8 cellular contexts compared by ENCODE assay signal in the genomic region with DNA sequence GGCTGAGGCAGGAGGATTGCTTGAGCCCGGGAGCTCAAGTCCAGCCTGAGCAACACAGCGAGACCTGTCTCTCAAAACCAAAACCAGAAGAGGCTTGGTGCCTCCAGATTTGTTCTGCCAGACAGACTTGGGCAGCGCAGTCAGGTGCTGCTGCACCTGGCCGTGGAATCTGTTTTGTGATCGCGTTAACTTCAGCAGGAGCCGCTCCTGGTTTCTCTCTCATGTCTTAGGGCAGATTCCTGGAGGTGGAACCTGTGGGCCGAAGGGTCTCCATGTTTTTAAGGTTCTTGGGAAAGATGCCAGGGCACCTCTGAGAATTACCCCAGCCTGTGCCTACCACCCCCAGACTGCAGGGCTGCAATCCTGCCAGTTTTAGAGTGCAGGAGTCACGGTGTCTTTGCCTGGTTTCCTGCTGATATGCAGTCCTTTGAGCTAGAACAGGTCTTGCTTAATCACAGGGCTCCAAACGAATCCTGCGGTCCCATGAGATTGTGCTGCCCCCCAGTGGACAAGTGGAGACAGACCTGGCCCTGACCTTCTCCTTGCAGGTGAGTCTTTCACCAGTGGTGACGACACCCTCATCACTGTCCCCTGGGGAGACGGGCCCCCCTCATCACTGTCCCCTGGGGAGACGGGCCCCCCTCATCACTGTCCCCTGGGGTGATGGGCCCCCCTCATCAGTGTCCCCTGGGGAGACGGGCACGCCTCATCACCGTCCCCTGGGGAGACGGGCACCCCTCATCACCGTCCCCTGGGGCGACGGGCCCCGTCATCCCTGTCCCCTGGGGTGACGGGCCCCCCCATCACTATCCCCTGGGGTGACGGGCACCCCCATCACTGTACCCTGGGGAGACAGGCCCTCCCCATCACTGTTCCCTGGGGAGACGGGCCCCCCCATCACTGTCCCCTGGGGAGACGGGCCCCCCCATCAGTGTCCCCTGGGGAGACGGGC. TPM values are rescaled to one million over a fixed set of nuclear protein-coding genes. Genes with fewer than 3 reads are reported as not detected.
DNase-seq lines count a peak whose midpoint lies in the region; TF ChIP-seq lines count a peak whose summit lies in the region.

No MANE protein-coding gene starts in this region.

- no peak overlapping the region for H3K4me3 ChIP-seq in ovary
- no peak overlapping the region for H3K4me3 ChIP-seq in thyroid gland (replicated peaks in 1 of 3)

- TF ChIP-seq CTCF in GM20000 (IDR thresholded peaks at IDR 0.05; ENCODE audit: extremely low read depth, missing control alignments) (peak; percentile 85), ovary (IDR thresholded peaks at IDR 0.05) (peak; percentile 51 to 67 (median 58)), thyroid gland (IDR thresholded peaks at IDR 0.05) (peak; percentile 63 to 94 (median 92))

- in situ Hi-C loops in SK-MEL-5 (cut with HindIII; ENCODE audit: low pct_unique_long_range_greater_than_20kb, low sequenced_read_pairs) = no loop called here

- no peaks in the 10 kb centered on the region for H3K9me3 ChIP-seq in ovary
- no peaks in the 10 kb centered on the region for H3K9me3 ChIP-seq in thyroid gland

- WGBS in ovary, 3 donors = 67 to 71% (median 68%) methylated on average over 25 to 27 of the region's 27 CpGs
- 44 to 53% methylated on average over 12 to 16 of the region's 27 CpGs for WGBS in thyroid gland, 2 donors

- DNase-seq in Ammon's horn (ENCODE audit: low spot score) (peak; percentile 91), GM20000 (ENCODE audit: low spot score) (peak; percentile 97), NCI-H1048 (lab: John Stamatoyannopoulos, UW) (peak; percentile 69), SK-MEL-5 (ENCODE audit: low read depth, low spot score) (peak; percentile 91), germinal center (ENCODE audit: low spot score) (peak; percentile 87), ovary (peak; percentile 66 to 86 (median 81)), thyroid gland (peak; percentile 90 to 92)
- DNase-seq in activated naive CD4-positive, alpha-beta T cell (lab: John Stamatoyannopoulos, UW) = peak; percentile 57 to 81 (median 74)

- TF ChIP-seq POLR2A in ovary (IDR thresholded peaks at IDR 0.05) (no peak), thyroid gland (IDR thresholded peaks at IDR 0.05) (no peak)

- H3K27ac ChIP-seq in ovary = no peak overlapping the region
- H3K27ac ChIP-seq in thyroid gland = peak overlapping the region; percentile 2 to 49 (median 30)

- intact Hi-C loops in ovary (cut with DNase I) = loop anchor here in 3 of 4 donors (2.0 to 5.0 kb wide), 2 partner anchors 51 to 150 kb away; a partner anchor contains a TSS
- intact Hi-C loops in thyroid gland (cut with DNase I) = loop anchor here (2.0 to 5.0 kb wide), 2 partner anchors 149 to 260 kb away; no protein-coding TSS in a partner anchor

- H3K27me3 ChIP-seq in ovary = no peaks in the 10 kb centered on the region
- H3K27me3 ChIP-seq in thyroid gland = no peaks in the 10 kb centered on the region

- TF ChIP-seq EP300 in ovary (IDR thresholded peaks at IDR 0.05) = no peak

- H3K36me3 ChIP-seq in ovary (no peaks in the 10 kb centered on the region), thyroid gland (no peaks in the 10 kb centered on the region)

- H3K4me1 ChIP-seq in ovary (ENCODE audit: insufficient read depth) (no peaks in the 10 kb centered on the region), thyroid gland (peaks cover 0 to 7% of the 10 kb centered on the region in 2 donors)

RNA-seq across cellular contexts. Expression of a gene that starts 37.6 kb away (rescaled TPM):
- 26.0 and 32.3 TPM in 2 replicates for total RNA-seq in SK-MEL-5 (2014; rRNA removed; shearing (Covaris generic))
- 42.7 and 64.0 TPM in 2 replicates for polyA plus RNA-seq in SK-MEL-5 (2015; cell fraction: cytosol; rRNA removed)
- polyA plus RNA-seq in SK-MEL-5 (2015; cell fraction: nucleus; rRNA removed) = 150 and 167 TPM in 2 replicates
- 10 to 100 TPM; 41.4 to 91.9 (median 60.7) TPM for total RNA-seq in ovary
- polyA plus RNA-seq in ovary = 10 to 100 TPM; 21.2 to 55.9 TPM
- total RNA-seq in thyroid gland = 10 to 100 TPM; 54.6 to 85.2 (median 72.1) TPM

RNA-seq across cellular contexts. Expression of a gene that starts 46.1 kb away (rescaled TPM):
- 0.26 and 0.32 TPM in 2 replicates for total RNA-seq in SK-MEL-5 (2014; rRNA removed; shearing (Covaris generic))
- polyA plus RNA-seq in SK-MEL-5 (2015; cell fraction: cytosol; rRNA removed) = 0.21 and 0.27 TPM in 2 replicates
- polyA plus RNA-seq in SK-MEL-5 (2015; cell fraction: nucleus; rRNA removed) = 6.2 and 7.9 TPM in 2 replicates
- total RNA-seq in ovary (1 to 10 TPM in 5 of 7 donors, under 1 TPM in 2; 0.11 to 5.1 (median 2.5) TPM), thyroid gland (under 1 TPM in 3 of 4 donors, not detected in 1; 0.22 to 0.81 (median 0.33) TPM)
- polyA plus RNA-seq in ovary = under 1 TPM in 1 of 2 donors, not detected in 1; 0.59 TPM

RNA-seq across cellular contexts. Expression of a gene that starts 51.4 kb away (rescaled TPM):
- total RNA-seq in SK-MEL-5 (2014; rRNA removed; shearing (Covaris generic)) = 22.7 and 23.4 TPM in 2 replicates
- polyA plus RNA-seq in SK-MEL-5 (2015; cell fraction: cytosol; rRNA removed) = 32.9 and 38.9 TPM in 2 replicates
- polyA plus RNA-seq in SK-MEL-5 (2015; cell fraction: nucleus; rRNA removed) = 71.9 and 78.8 TPM in 2 replicates
- total RNA-seq in ovary (10 to 100 TPM; 33.3 to 47.3 (median 38.5) TPM), thyroid gland (10 to 100 TPM; 44.5 to 99.6 (median 56.2) TPM)
- polyA plus RNA-seq in ovary = 10 to 100 TPM; 20.4 to 23.9 TPM

Comparison
In these comparisons a context has a peak if more than half of its experiments do, and no peak if none do; other contexts are left out.
1. H3K27ac ChIP-seq: peak in thyroid gland (3 of 3); none in ovary (0 of 2).
2. Peak in every context shown above with its lines, with median percentiles within 50 percentile points of each other: DNase-seq and CTCF ChIP-seq.